Comparison of ENCODE assay signal across 1 cellular context in the genomic region with DNA sequence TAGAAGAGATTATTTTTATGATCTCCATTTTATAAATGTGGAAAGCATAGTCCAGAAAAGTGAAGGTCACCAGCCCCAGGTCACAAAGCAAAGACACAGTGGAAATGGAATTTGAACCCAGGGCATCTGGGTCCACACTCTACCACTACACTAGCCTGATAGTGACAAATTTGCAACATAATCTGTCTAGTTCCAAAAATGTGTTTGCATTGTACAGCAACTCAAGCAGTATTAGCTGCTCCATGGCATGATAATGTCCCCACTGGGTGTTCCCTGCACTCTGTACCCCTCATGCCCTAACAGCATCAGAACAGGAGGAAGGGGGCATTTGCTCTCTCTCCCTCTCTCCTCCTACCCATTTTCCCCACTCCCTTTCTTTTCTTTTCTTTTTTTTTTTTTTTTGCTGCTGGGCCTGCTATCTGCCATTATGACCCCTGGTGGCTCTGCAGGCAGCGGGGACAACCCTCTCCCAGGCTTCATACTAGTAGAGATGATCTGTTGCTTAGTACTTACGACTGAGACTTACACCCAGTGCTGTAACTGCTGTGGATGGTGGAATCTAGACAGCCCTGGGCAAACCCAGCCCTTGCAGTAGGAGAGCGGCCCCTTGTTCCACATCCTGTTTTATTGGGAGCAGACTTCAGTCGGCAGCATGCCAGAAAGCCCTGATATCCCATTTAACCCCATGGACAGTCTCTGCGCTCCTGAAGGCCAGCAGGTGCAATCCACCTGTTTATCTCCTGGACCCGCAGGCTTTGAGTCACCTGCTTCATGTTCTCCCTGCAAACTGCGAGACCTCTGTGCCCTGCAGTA.
TF ChIP-seq lines count a peak whose summit lies in the region.

No MANE protein-coding gene starts in this region.

TF ChIP-seq in SK-N-SH, 30 proteins besides CTCF, POLR2A, EP300 and RAD21 (continued from another document):
- TF ChIP-seq CHD2 (IDR thresholded peaks at IDR 0.05; ENCODE audit: low read length, partially characterized antibody) (no peak), RCOR1 (IDR thresholded peaks at IDR 0.05; ENCODE audit: low read length) (peak; percentile 50; the same call in 1 of the 2 replicates)
